ENCODE assay signal across 1 cellular context in genomic region chr6:167827588-167828324, GRCh38.
A peak's percentile ranks its signal among the peaks of the same experiment; 100 is the strongest.
TF ChIP-seq lines count a peak whose summit lies in the region.

No MANE protein-coding gene starts in this region.

TF ChIP-seq in HEK293, 187 proteins besides CTCF, POLR2A, EP300 and RAD21 (continued from another document and continues in another):
- TF ChIP-seq ZSCAN5A (tag by site-specific recombination; IDR thresholded peaks at IDR 0.05) (no peak), RBAK (tag by site-specific recombination; IDR thresholded peaks at IDR 0.05) (no peak), ZNF2 (tag by site-specific recombination; IDR thresholded peaks at IDR 0.05) (peak; percentile 39; the same call in 1 of the 2 replicates), KLF7 (tag by site-specific recombination; IDR thresholded peaks at IDR 0.05; ENCODE audit: borderline replicate concordance) (no peak), ZBTB49 (tag by site-specific recombination; IDR thresholded peaks at IDR 0.05; ENCODE audit: low read depth) (no peak), ZNF530 (tag by site-specific recombination; IDR thresholded peaks at IDR 0.05; ENCODE audit: low read depth) (no peak), HOXC10 (CRISPR knock-in tag; IDR thresholded peaks at IDR 0.05) (no peak), ZNF311 (tag by site-specific recombination; IDR thresholded peaks at IDR 0.05; ENCODE audit: borderline replicate concordance) (no peak), GLIS1 (tag by site-specific recombination; IDR thresholded peaks at IDR 0.05) (no peak), GLIS2 (tag by site-specific recombination; IDR thresholded peaks at IDR 0.05) (peak; percentile 60; the same call in 1 of the 2 replicates), FEZF1 (tag by site-specific recombination; IDR thresholded peaks at IDR 0.05) (no peak), ZNF660 (tag by site-specific recombination; IDR thresholded peaks at IDR 0.05) (no peak), ZBTB48 (tag by site-specific recombination; IDR thresholded peaks at IDR 0.05) (no peak), ZNF341 (tag by site-specific recombination; IDR thresholded peaks at IDR 0.05; ENCODE audit: low read depth) (peak; percentile 89), ZNF16 (tag by site-specific recombination; IDR thresholded peaks at IDR 0.05; ENCODE audit: low read depth) (no peak), ZSCAN30 (tag by site-specific recombination; IDR thresholded peaks at IDR 0.05) (peak; percentile 54; the same call in 1 of the 2 replicates), TCF7L2 (IDR thresholded peaks at IDR 0.05; ENCODE audit: borderline replicate concordance, low read depth, low read length) (no peak), ZNF548 (tag by site-specific recombination; IDR thresholded peaks at IDR 0.05) (no peak), PRDM10 (tag by site-specific recombination; IDR thresholded peaks at IDR 0.05) (peak; percentile 52; the same call in 1 of the 2 replicates), ZNF600 (tag by site-specific recombination; IDR thresholded peaks at IDR 0.05) (peak; percentile 78), ZNF175 (tag by site-specific recombination; IDR thresholded peaks at IDR 0.05) (no peak), MEIS1 (CRISPR knock-in tag; IDR thresholded peaks at IDR 0.05; ENCODE audit: borderline replicate concordance) (no peak; the same call in 1 of the 2 replicates), ZNF513 (tag by site-specific recombination; IDR thresholded peaks at IDR 0.05) (no peak), BCL11B (tag by site-specific recombination; IDR thresholded peaks at IDR 0.05; ENCODE audit: low read depth) (peak; percentile 68; the same call in 1 of the 2 replicates), YY1 (tag by site-specific recombination; IDR thresholded peaks at IDR 0.05) (0 out of 2 replicates have a peak, but pooled peaks have one; percentile 12), ZBTB11 (tag by site-specific recombination; conservative IDR thresholded peaks at IDR 0.05; ENCODE audit: low read depth) (peak; percentile 45; the same call in 1 of the 2 replicates), AEBP2 (tag by site-specific recombination; IDR thresholded peaks at IDR 0.05; ENCODE audit: borderline replicate concordance) (no peak), ZNF692 (tag by site-specific recombination; IDR thresholded peaks at IDR 0.05) (no peak), ZNF449 (tag by site-specific recombination; IDR thresholded peaks at IDR 0.05) (no peak), BCL6B (tag by site-specific recombination; IDR thresholded peaks at IDR 0.05) (no peak), SP3 (tag by site-specific recombination; IDR thresholded peaks at IDR 0.05) (no peak), ZNF639 (tag by site-specific recombination; IDR thresholded peaks at IDR 0.05) (no peak), ZNF561 (tag by site-specific recombination; IDR thresholded peaks at IDR 0.05; ENCODE audit: borderline replicate concordance) (no peak), ZNF555 (tag by site-specific recombination; conservative IDR thresholded peaks at IDR 0.05) (no peak), EGR2 (tag by site-specific recombination; IDR thresholded peaks at IDR 0.05; ENCODE audit: low read depth) (no peak), ZNF274 (IDR thresholded peaks at IDR 0.05; ENCODE audit: low read length) (no peak), ZNF274 (tag by site-specific recombination; IDR thresholded peaks at IDR 0.05; ENCODE audit: borderline replicate concordance) (no peak)
